Comparison of ENCODE assay signal across 13 cellular contexts in genomic region chr1:228963795-228964177, GRCh38.
DNase-seq lines count a peak whose midpoint lies in the region; ATAC-seq and TF ChIP-seq lines count a peak whose summit lies in the region.
"Had no signal": no experiment of that assay in that cellular context is flagged by ENCODE, and none has a peak within 500 bp of the region (broad histone marks: within the 10 kb centered on the region; RNA-seq: fewer than 3 reads in every experiment).

No MANE protein-coding gene starts in this region.

- H3K9ac ChIP-seq in skeletal muscle satellite cell (ENCODE audit: low read depth, low read length): no peak overlapping the region

- TF ChIP-seq POLR2A in body of pancreas (IDR thresholded peaks at IDR 0.05): no peak

- H3K4me1 Mint-ChIP-seq in Caco-2 (ENCODE audit: low read depth, unreplicated experiment): peaks cover 24% of the 10 kb centered on the region
- no peaks in the 10 kb centered on the region for H3K4me1 Mint-ChIP-seq in activated CD4-positive, alpha-beta T cell treated with anti-CD3 and anti-CD28 coated beads, Interleukin-2, amount 10 ng/mL, durations not matched to agents 24 days and 14 days

- H3K27me3 ChIP-seq in Caco-2 (replicated peaks; ENCODE audit: control insufficient read depth, insufficient read depth, low read length) (no peaks in the 10 kb centered on the region), body of pancreas (no peaks in the 10 kb centered on the region), skeletal muscle satellite cell (ENCODE audit: control insufficient read depth, insufficient read depth, low read length) (no peaks in the 10 kb centered on the region)

- H3K4me3 Mint-ChIP-seq in Caco-2 (ENCODE audit: unreplicated experiment): peak overlapping the region; percentile 67
- H3K4me3 Mint-ChIP-seq in activated CD4-positive, alpha-beta T cell treated with anti-CD3 and anti-CD28 coated beads, Interleukin-2, amount 10 ng/mL, durations not matched to agents 24 days and 14 days: no peak overlapping the region

- H3K9me3 Mint-ChIP-seq in Caco-2 (ENCODE audit: unreplicated experiment): no peaks in the 10 kb centered on the region
- H3K9me3 Mint-ChIP-seq in activated CD4-positive, alpha-beta T cell treated with anti-CD3 and anti-CD28 coated beads, Interleukin-2, amount 10 ng/mL, durations not matched to agents 24 days and 14 days: no peaks in the 10 kb centered on the region

- no peaks in the 10 kb centered on the region for H3K27me3 Mint-ChIP-seq in Caco-2 (ENCODE audit: insufficient read depth, unreplicated experiment)
- H3K27me3 Mint-ChIP-seq in activated CD4-positive, alpha-beta T cell treated with anti-CD3 and anti-CD28 coated beads, Interleukin-2, amount 10 ng/mL, durations not matched to agents 24 days and 14 days: peaks cover 4% of the 10 kb centered on the region

- H3K4me1 ChIP-seq in Caco-2 (peaks cover 32% of the 10 kb centered on the region), body of pancreas (peaks cover 6% of the 10 kb centered on the region), skeletal muscle satellite cell (ENCODE audit: control insufficient read depth, insufficient read depth, low read length) (peaks cover 14% of the 10 kb centered on the region)

- peak overlapping the region; percentile 99 for H3K27ac Mint-ChIP-seq in Caco-2 (ENCODE audit: unreplicated experiment)
- no peak overlapping the region for H3K27ac Mint-ChIP-seq in activated CD4-positive, alpha-beta T cell treated with anti-CD3 and anti-CD28 coated beads, Interleukin-2, amount 10 ng/mL, durations not matched to agents 24 days and 14 days

- TF ChIP-seq CTCF in Caco-2 (IDR thresholded peaks at IDR 0.05; ENCODE audit: insufficient read depth in 1 of 2, low read depth in 1 of 2, low read length in 1 of 2, severe bottlenecking in 1 of 2, unreplicated experiment in 1 of 2) (no peak), body of pancreas (IDR thresholded peaks at IDR 0.05) (no peak), GM10248 (IDR thresholded peaks at IDR 0.05; ENCODE audit: control extremely low read depth, extremely low read depth, low read depth, missing control alignments) (no peak)

- BruUV-seq in Caco-2 (replicated peaks; lab: Mats Ljungman, UMichigan): no TSS peak

- CTCF ChIA-PET in Caco-2 (lab: Charles Lee): interaction anchor here (1.1 kb wide), 1 partner anchor 103 kb away, joined by 3 read pairs; no protein-coding TSS in a partner anchor
- CTCF ChIA-PET in GM10248 (lab: Yijun Ruan, JAX): interaction anchor here (1.2 kb wide), 1 partner anchor 18 kb away, joined by 3 read pairs; no protein-coding TSS in a partner anchor

- no peaks in the 10 kb centered on the region for H3K9me3 ChIP-seq in Caco-2
- H3K9me3 ChIP-seq in body of pancreas: no peaks in the 10 kb centered on the region
- no peaks in the 10 kb centered on the region for H3K9me3 ChIP-seq in skeletal muscle satellite cell (replicated peaks; ENCODE audit: low read length)

- H3K4me2 ChIP-seq in skeletal muscle satellite cell (ENCODE audit: low read length): peak overlapping the region; percentile 31
- H3K4me2 ChIP-seq: PC-9 had no signal

- WGBS in body of pancreas, 2 donors: 57 to 62% methylated on average over 2 of the region's 2 CpGs

- ATAC-seq in body of pancreas: peak; percentile 49

- POLR2A ChIA-PET in Caco-2 (lab: Charles Lee) (interaction anchor here (1.0 kb wide), 1 partner anchor 126 kb away, joined by 9 read pairs; no protein-coding TSS in a partner anchor), GM10248 (lab: Yijun Ruan, JAX) (no interaction called here)

- peak overlapping the region; percentile 57 to 76 (median 69) for H3K27ac ChIP-seq in body of pancreas
- H3K27ac ChIP-seq: PC-9 had no signal

- H3K36me3 ChIP-seq in Caco-2 (ENCODE audit: control insufficient read depth, insufficient read depth, low read length) (no peaks in the 10 kb centered on the region), body of pancreas (replicated peaks in 1 of 2; ENCODE audit: insufficient read depth in 1 of 2, low read depth in 2 of 2) (no peaks in the 10 kb centered on the region), skeletal muscle satellite cell (ENCODE audit: insufficient read depth, low read length) (no peaks in the 10 kb centered on the region)

- intact Hi-C loops in Caco-2 (cut with micrococcal nuclease; ENCODE audit: unreplicated experiment) (loop anchor here (1.0 to 2.0 kb wide), 3 partner anchors 125 to 257 kb away; partner anchors contain the start of gene RHOU), body of pancreas (cut with DNase I) (no loop called here)
- intact Hi-C loops in activated CD4-positive, alpha-beta T cell treated with anti-CD3 and anti-CD28 coated beads, Interleukin-2, amount 10 ng/mL, durations not matched to agents 24 days and 14 days (cut with micrococcal nuclease): no loop called here

- peaks cover 7% of the 10 kb centered on the region for H3K36me3 Mint-ChIP-seq in Caco-2 (ENCODE audit: insufficient read depth, unreplicated experiment)
- no peaks in the 10 kb centered on the region for H3K36me3 Mint-ChIP-seq in activated CD4-positive, alpha-beta T cell treated with anti-CD3 and anti-CD28 coated beads, Interleukin-2, amount 10 ng/mL, durations not matched to agents 24 days and 14 days (ENCODE audit: low read depth)

- no peak overlapping the region for H3K4me3 ChIP-seq in Caco-2 (ENCODE audit: low read depth, low read length)
- H3K4me3 ChIP-seq in body of pancreas: no peak overlapping the region
- H3K4me3 ChIP-seq in skeletal muscle satellite cell (ENCODE audit: low read length): no peak overlapping the region
- H3K4me3 ChIP-seq: PC-9 had no signal

- no peak for DNase-seq in Caco-2
- peak in 1 of 4 donors; percentile 28 for DNase-seq in body of pancreas
- peak; percentile 80 for DNase-seq in kidney glomerular epithelial cell (lab: John Stamatoyannopoulos, UW)
- DNase-seq in NCI-H748 treated with DMSO at 0.1 percent for 48 hours (lab: John Stamatoyannopoulos, UW): no peak
- no peak for DNase-seq in GM03348 (ENCODE audit: low spot score)
- DNase-seq in activated CD4-positive, alpha-beta T cell treated with anti-CD3 and anti-CD28 coated beads, Interleukin-2, amount 10 ng/mL, durations not matched to agents 24 days and 14 days: no peak
- DNase-seq in GM10248 (ENCODE audit: extremely low spot score): no peak
- DNase-seq: activated CD4-positive, alpha-beta T cell treated with anti-CD3 and anti-CD28 coated beads for 4 hours; NCI-H2227 treated with DMSO at 0.1 percent for 48 hours; stimulated activated CD4-positive, alpha-beta T cell treated with anti-CD3 and anti-CD28 coated beads, Interleukin-4, amount 100 ng/mL, for 4 hours; stimulated activated naive CD4-positive, alpha-beta T cell had no signal
